9 cellular contexts compared by ENCODE assay signal in genomic region chr20:46004813-46005505, GRCh38. TPM values are rescaled to one million over a fixed set of nuclear protein-coding genes. Genes with fewer than 3 reads are reported as not detected.
DNase-seq lines count a peak whose midpoint lies in the region; ATAC-seq, FAIRE-seq and TF ChIP-seq lines count a peak whose summit lies in the region.
"Had no signal": no experiment of that assay in that cellular context is flagged by ENCODE, and none has a peak within 500 bp of the region (broad histone marks: within the 10 kb centered on the region; RNA-seq: fewer than 3 reads in every experiment).

No MANE protein-coding gene starts in this region.

- H3K4me3 ChIP-seq in heart right ventricle (peak overlapping the region in 1 of 10 donors; percentile 20), thymus (ENCODE audit: low read length) (no peak overlapping the region), thyroid gland (replicated peaks in 1 of 3) (no peak overlapping the region), hepatocyte (no peak overlapping the region)

- intact Hi-C loops in heart right ventricle (cut with DNase I) = loop anchor here in 1 of 10 donors (5.0 kb wide), 1 partner anchor 948 kb away; no protein-coding TSS in a partner anchor
- intact Hi-C loops in thyroid gland (cut with DNase I) = no loop called here

- H3K9me3 ChIP-seq in heart right ventricle (no peaks in the 10 kb centered on the region), thymus (ENCODE audit: control insufficient read depth) (no peaks in the 10 kb centered on the region), thyroid gland (no peaks in the 10 kb centered on the region), hepatocyte (ENCODE audit: low read depth) (no peaks in the 10 kb centered on the region)

- no peaks in the 10 kb centered on the region for H3K79me2 ChIP-seq in hepatocyte

- H4K20me1 ChIP-seq in hepatocyte (ENCODE audit: insufficient read depth, poor library complexity, severe bottlenecking) = no peaks in the 10 kb centered on the region

- H3K4me3 Mint-ChIP-seq in activated naive CD4-positive, alpha-beta T cell treated with anti-CD3 and anti-CD28 coated beads, Interleukin-2, amount 10 ng/mL, durations not matched to agents 7 days and 5 days = peak overlapping the region; percentile 29

- peaks cover 68% of the 10 kb centered on the region for H3K27me3 Mint-ChIP-seq in activated naive CD4-positive, alpha-beta T cell treated with anti-CD3 and anti-CD28 coated beads, Interleukin-2, amount 10 ng/mL, durations not matched to agents 7 days and 5 days

- CTCF ChIA-PET in activated naive CD4-positive, alpha-beta T cell treated with anti-CD3 and anti-CD28 coated beads, Interleukin-2, amount 10 ng/mL, durations not matched to agents 7 days and 5 days (lab: Charles Lee) = interaction anchor here (1.2 to 2.7 kb wide), 4 partner anchors 9 to 34 kb away, joined by 4 to 13 read pairs (median 8); no protein-coding TSS in a partner anchor
- CTCF ChIA-PET in RWPE1 (lab: Yijun Ruan, JAX) = interaction anchor here (0.6 to 2.4 kb wide), 4 partner anchors 9 to 163 kb away, joined by 3 to 24 read pairs (median 6); no protein-coding TSS in a partner anchor

- H3K27ac ChIP-seq in RWPE1 = no peak overlapping the region
- H3K27ac ChIP-seq in heart right ventricle = peak overlapping the region in 1 of 10 donors; percentile 78
- H3K27ac ChIP-seq in thymus (ENCODE audit: low read depth) = peak overlapping the region; percentile 33
- H3K27ac ChIP-seq in thyroid gland = no peak overlapping the region
- no peak overlapping the region for H3K27ac ChIP-seq in hepatocyte

- TF ChIP-seq CTCF in RWPE1 (conservative IDR thresholded peaks at IDR 0.05; ENCODE audit: low read depth) (no peak), heart right ventricle (IDR thresholded peaks at IDR 0.05) (no peak), thyroid gland (IDR thresholded peaks at IDR 0.05) (no peak), hepatocyte (IDR thresholded peaks at IDR 0.05; ENCODE audit: poor library complexity) (no peak)

- H3K27me3 ChIP-seq in heart right ventricle (peaks cover 0 to 97% (median 64%) of the 10 kb centered on the region in 7 donors), thymus (ENCODE audit: control insufficient read depth, insufficient read depth) (peaks cover 23% of the 10 kb centered on the region), thyroid gland (no peaks in the 10 kb centered on the region), hepatocyte (peaks cover 15% of the 10 kb centered on the region)

- H3K4me1 Mint-ChIP-seq in activated naive CD4-positive, alpha-beta T cell treated with anti-CD3 and anti-CD28 coated beads, Interleukin-2, amount 10 ng/mL, durations not matched to agents 7 days and 5 days = peaks cover 77% of the 10 kb centered on the region

- H3K9me3 Mint-ChIP-seq in activated naive CD4-positive, alpha-beta T cell treated with anti-CD3 and anti-CD28 coated beads, Interleukin-2, amount 10 ng/mL, durations not matched to agents 7 days and 5 days = no peaks in the 10 kb centered on the region

- WGBS in heart right ventricle, 2 donors = 24 to 25% methylated on average over 3 of the region's 3 CpGs
- WGBS in thymus = 2% methylated on average over 3 of the region's 3 CpGs
- 0 to 19% methylated on average over 1 to 2 of the region's 3 CpGs for WGBS in thyroid gland, 2 donors
- 43% methylated on average over 3 of the region's 3 CpGs for WGBS in hepatocyte (ENCODE audit: low lambda C conversion rate, missing lambda C conversion rate)

- no peaks in the 10 kb centered on the region for H3K36me3 Mint-ChIP-seq in activated naive CD4-positive, alpha-beta T cell treated with anti-CD3 and anti-CD28 coated beads, Interleukin-2, amount 10 ng/mL, durations not matched to agents 7 days and 5 days

- peak; percentile 42 to 79 (median 76) for ATAC-seq in heart right ventricle

- no peak for TF ChIP-seq POLR2A in thyroid gland (IDR thresholded peaks at IDR 0.05)

- POLR2A ChIA-PET in RWPE1 (lab: Yijun Ruan, JAX; ENCODE audit: low non-redundant PET) = no interaction called here

- H2AFZ ChIP-seq in hepatocyte = no peak overlapping the region

- DNase-seq in activated naive CD4-positive, alpha-beta T cell treated with anti-CD3 and anti-CD28 coated beads, Interleukin-2, amount 10 ng/mL, durations not matched to agents 7 days and 5 days = peak; percentile 67
- no peak for DNase-seq in activated naive CD4-positive, alpha-beta T cell treated with Interleukin-2 at 50 U/mL for 16 hours
- DNase-seq in RWPE1 (ENCODE audit: low spot score) (peak; percentile 84), heart right ventricle (peak in 1 of 2 donors; percentile 48), frontal cortex (ENCODE audit: low spot score in 2 of 2) (no peak), thyroid gland (no peak), hepatocyte (ENCODE audit: low spot score) (no peak)
- DNase-seq: DMS53 had no signal

- FAIRE-seq in frontal cortex (lab: Jason Lieb, UNC) = no peak

- H3K36me3 ChIP-seq in heart right ventricle (no peaks in the 10 kb centered on the region), thymus (ENCODE audit: control insufficient read depth, insufficient read depth) (no peaks in the 10 kb centered on the region), thyroid gland (no peaks in the 10 kb centered on the region), hepatocyte (replicated peaks; ENCODE audit: insufficient read depth, low read depth) (no peaks in the 10 kb centered on the region)

- peaks cover 0 to 81% (median 7%) of the 10 kb centered on the region in 9 donors for H3K4me1 ChIP-seq in heart right ventricle
- peaks cover 20% of the 10 kb centered on the region for H3K4me1 ChIP-seq in thymus (ENCODE audit: control insufficient read depth, insufficient read depth, low read length)
- no peaks in the 10 kb centered on the region for H3K4me1 ChIP-seq in thyroid gland
- H3K4me1 ChIP-seq in hepatocyte (ENCODE audit: insufficient read depth) = no peaks in the 10 kb centered on the region

- H3K27ac Mint-ChIP-seq in activated naive CD4-positive, alpha-beta T cell treated with anti-CD3 and anti-CD28 coated beads, Interleukin-2, amount 10 ng/mL, durations not matched to agents 7 days and 5 days = peak overlapping the region; percentile 30

- H3K9me2 ChIP-seq in hepatocyte (replicated peaks; ENCODE audit: insufficient read depth) = no peaks in the 10 kb centered on the region

- no peak overlapping the region for H3K4me2 ChIP-seq in hepatocyte

RNA-seq across cellular contexts. Expression of gene MMP9, which starts 3.7 kb away (rescaled TPM):
- total RNA-seq in heart right ventricle (10 to 100 TPM in 1 of 10 donors, 1 to 10 TPM in 1, under 1 TPM in 8; 0.47 to 10.6 (median 0.86) TPM), frontal cortex (under 0.01 TPM), thyroid gland (1 to 10 TPM in 2 of 4 donors, under 1 TPM in 2; 0.33 to 1.4 (median 1.1) TPM), hepatocyte (1.3 and 2.6 TPM in 2 replicates)
- polyA plus RNA-seq in heart right ventricle (under 1 TPM; 0.15 to 0.26 TPM), thymus (10.1 TPM), hepatocyte (4.8 and 7.7 TPM in 2 replicates)

RNA-seq across cellular contexts. Expression of gene SLC12A5, which starts 24.1 kb away (rescaled TPM):
- total RNA-seq in heart right ventricle = 1 to 10 TPM in 1 of 10 donors, under 1 TPM in 2, not detected in 7; 0.28 to 1.3 (median 0.87) TPM
- 1 to 10 TPM in 1 of 2 donors, not detected in 1; 1.2 TPM for polyA plus RNA-seq in heart right ventricle
- polyA plus RNA-seq in thymus = 4.0 TPM
- total RNA-seq in frontal cortex = 18.8 TPM
- 1 to 10 TPM in 1 of 4 donors, not detected in 3; 1.6 TPM for total RNA-seq in thyroid gland
- 0.57 TPM in 1 of 2 replicates, not detected in the other for total RNA-seq in hepatocyte
- 3.1 and 4.3 TPM in 2 replicates for polyA plus RNA-seq in hepatocyte

RNA-seq across cellular contexts. Expression of gene ZNF335, which starts 33.0 kb away (rescaled TPM):
- 10 to 100 TPM in 1 of 10 donors, 1 to 10 TPM in 9; 6.1 to 11.6 (median 7.3) TPM for total RNA-seq in heart right ventricle
- polyA plus RNA-seq in heart right ventricle = 10 to 100 TPM in 1 of 2 donors, 1 to 10 TPM in 1; 4.9 to 13.1 TPM
- polyA plus RNA-seq in thymus = 16.5 TPM
- total RNA-seq in frontal cortex = 12.6 TPM
- total RNA-seq in thyroid gland = 10 to 100 TPM; 18.1 to 31.6 (median 25.6) TPM
- 10.8 and 14.9 TPM in 2 replicates for total RNA-seq in hepatocyte
- polyA plus RNA-seq in hepatocyte = 12.6 and 23.7 TPM in 2 replicates

Comparison
In these comparisons a context has a peak if more than half of its experiments do, and no peak if none do; other contexts are left out.
1. DNase-seq: peak in activated naive CD4-positive, alpha-beta T cell treated with anti-CD3 and anti-CD28 coated beads, Interleukin-2, amount 10 ng/mL, durations not matched to agents 7 days and 5 days (single experiment) and RWPE1 (single experiment); none in activated naive CD4-positive, alpha-beta T cell treated with Interleukin-2 at 50 U/mL for 16 hours (single experiment), frontal cortex (0 of 2), thyroid gland (0 of 2) and hepatocyte (single experiment).